ENCODE assay signal across 9 cellular contexts in the genomic region with DNA sequence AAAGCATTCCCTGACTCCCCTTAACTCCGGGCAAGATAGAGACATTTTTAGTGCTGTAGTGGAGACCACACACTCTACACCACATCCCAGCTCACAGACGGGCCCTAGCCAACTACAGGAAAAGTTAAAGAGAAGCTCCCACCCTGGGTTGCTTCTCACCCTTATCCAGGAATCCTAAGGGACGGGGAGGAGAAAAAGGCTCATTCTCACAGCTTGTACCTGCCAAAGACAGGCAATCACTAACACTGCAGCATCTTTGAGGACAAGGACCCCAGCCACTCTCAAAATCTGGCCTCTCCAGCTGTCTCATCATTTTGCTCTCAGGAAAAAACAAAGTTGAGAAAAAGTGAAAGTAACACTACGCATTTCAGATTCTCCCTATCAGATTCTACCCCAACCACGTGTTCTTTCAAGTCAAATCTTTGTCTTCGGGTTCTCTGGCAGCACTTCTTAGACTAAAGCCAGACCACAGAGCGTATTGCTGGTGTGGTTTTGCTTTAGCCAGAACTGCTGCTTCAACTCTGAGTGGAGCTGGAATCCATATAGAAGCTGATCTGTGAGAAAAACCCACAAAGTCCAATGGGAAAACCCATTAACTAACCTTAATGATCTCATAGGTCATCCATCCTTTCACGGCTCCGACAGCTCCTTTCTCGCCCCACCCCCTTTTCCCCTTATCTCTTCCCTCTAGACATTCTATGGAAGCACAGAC.
DNase-seq lines count a peak whose midpoint lies in the region; ATAC-seq and TF ChIP-seq lines count a peak whose summit lies in the region.
"Had no signal": no experiment of that assay in that cellular context is flagged by ENCODE, and none has a peak within 500 bp of the region (broad histone marks: within the 10 kb centered on the region; RNA-seq: fewer than 3 reads in every experiment).

No MANE protein-coding gene starts in this region.

- ATAC-seq in CD8-positive, alpha-beta T cell = peak; percentile 78
- ATAC-seq in GM21423 (IDR thresholded peaks at IDR 0.05; ENCODE audit: unreplicated experiment) (peak; percentile 78), mucosa of descending colon (peak; percentile 65), HG03095 (IDR thresholded peaks at IDR 0.05; ENCODE audit: unreplicated experiment) (no peak)
- ATAC-seq: K562 had no signal

- H3K36me3 ChIP-seq in CD8-positive, alpha-beta T cell (ENCODE audit: insufficient read depth, low read length) = no peaks in the 10 kb centered on the region
- no peaks in the 10 kb centered on the region for H3K36me3 ChIP-seq in mucosa of descending colon (ENCODE audit: low read depth)

- CTCF ChIA-PET in CD8-positive, alpha-beta T cell (lab: Charles Lee) = interaction anchor here (1.0 to 1.4 kb wide), 2 partner anchors 58 to 580 kb away, joined by 4 to 5 read pairs; no protein-coding TSS in a partner anchor

- peaks cover 43% of the 10 kb centered on the region for H3K4me1 Mint-ChIP-seq in CD8-positive, alpha-beta T cell (ENCODE audit: low read depth)
- H3K4me1 Mint-ChIP-seq in endothelial cell (ENCODE audit: unreplicated experiment) = peaks cover 7% of the 10 kb centered on the region

- no peaks in the 10 kb centered on the region for H3K9me3 Mint-ChIP-seq in CD8-positive, alpha-beta T cell
- no peaks in the 10 kb centered on the region for H3K9me3 Mint-ChIP-seq in endothelial cell (ENCODE audit: unreplicated experiment)

- TF ChIP-seq CTCF in CD8-positive, alpha-beta T cell (IDR thresholded peaks at IDR 0.05) = no peak
- TF ChIP-seq CTCF in astrocyte of the spinal cord (IDR thresholded peaks at IDR 0.05; ENCODE audit: low read depth, low read length) = no peak
- no peak for TF ChIP-seq CTCF in mucosa of descending colon (IDR thresholded peaks at IDR 0.05)
- no peak for TF ChIP-seq CTCF in endothelial cell (IDR thresholded peaks at IDR 0.05; ENCODE audit: unreplicated experiment)

- peak overlapping the region; percentile 87 for H3K27ac ChIP-seq in CD8-positive, alpha-beta T cell (ENCODE audit: low read depth, low read length)

- POLR2A ChIA-PET in CD8-positive, alpha-beta T cell (lab: Charles Lee) = interaction anchor here (0.6 to 3.5 kb wide), 8 partner anchors 11 to 640 kb away, joined by 3 to 31 read pairs (median 4); no protein-coding TSS in a partner anchor

- H3K9me3 ChIP-seq in CD8-positive, alpha-beta T cell (ENCODE audit: low read length) = no peaks in the 10 kb centered on the region
- no peaks in the 10 kb centered on the region for H3K9me3 ChIP-seq in mucosa of descending colon

- H3K36me3 Mint-ChIP-seq in CD8-positive, alpha-beta T cell = no peaks in the 10 kb centered on the region
- H3K36me3 Mint-ChIP-seq in endothelial cell (ENCODE audit: low read depth, unreplicated experiment) = no peaks in the 10 kb centered on the region

- DNase-seq in CD8-positive, alpha-beta T cell = peak; percentile 1 to 64 (median 35)
- DNase-seq in NCI-H226 = peak; percentile 87
- DNase-seq in astrocyte of the spinal cord (ENCODE audit: low read depth, low spot score) = peak; percentile 94
- DNase-seq in mucosa of descending colon = peak in 1 of 3 donors; percentile 11
- DNase-seq in endothelial cell (ENCODE audit: low spot score) = no peak
- DNase-seq in erythroblast (lab: John Stamatoyannopoulos, UW) = no peak

- no peaks in the 10 kb centered on the region for H3K27me3 ChIP-seq in CD8-positive, alpha-beta T cell (ENCODE audit: insufficient read depth, low read length)

- peak overlapping the region; percentile 81 for H3K4me3 Mint-ChIP-seq in CD8-positive, alpha-beta T cell
- no peak overlapping the region for H3K4me3 Mint-ChIP-seq in endothelial cell (ENCODE audit: unreplicated experiment)

- H3K4me1 ChIP-seq in CD8-positive, alpha-beta T cell (ENCODE audit: insufficient read depth, low read length) = peaks cover 16% of the 10 kb centered on the region
- no peaks in the 10 kb centered on the region for H3K4me1 ChIP-seq in mucosa of descending colon (ENCODE audit: low read depth)

- TF ChIP-seq POLR2A in erythroblast (IDR thresholded peaks at IDR 0.05; ENCODE audit: low read length) = no peak

- in situ Hi-C loops in astrocyte of the spinal cord (cut with HindIII; ENCODE audit: low sequenced_read_pairs) = no loop called here

- intact Hi-C loops in CD8-positive, alpha-beta T cell (cut with DNase I, micrococcal nuclease) = loop anchor here (2.0 to 10.0 kb wide), 5 partner anchors 34 to 638 kb away; no protein-coding TSS in a partner anchor
- intact Hi-C loops in mucosa of descending colon (cut with DNase I, micrococcal nuclease) = no loop called here

- H3K4me3 ChIP-seq in CD8-positive, alpha-beta T cell (ENCODE audit: low read depth, low read length) = peak overlapping the region; percentile 27
- H3K4me3 ChIP-seq in astrocyte of the spinal cord (ENCODE audit: low read depth, low read length) (peak overlapping the region; percentile 27), mucosa of descending colon (no peak overlapping the region)
- H3K4me3 ChIP-seq: K562 had no signal

- H3K27ac Mint-ChIP-seq in CD8-positive, alpha-beta T cell = peak overlapping the region; percentile 98
- no peak overlapping the region for H3K27ac Mint-ChIP-seq in endothelial cell (ENCODE audit: unreplicated experiment)

- no peaks in the 10 kb centered on the region for H3K27me3 Mint-ChIP-seq in CD8-positive, alpha-beta T cell (ENCODE audit: low read depth)
- H3K27me3 Mint-ChIP-seq in endothelial cell (ENCODE audit: unreplicated experiment) = peaks cover 3% of the 10 kb centered on the region

Comparison
In these comparisons a context has a peak if more than half of its experiments do, and no peak if none do; other contexts are left out.
1. DNase-seq: peak in CD8-positive, alpha-beta T cell (7 of 7), NCI-H226 (single experiment) and astrocyte of the spinal cord (single experiment); none in endothelial cell (single experiment) and erythroblast (0 of 2).
2. intact Hi-C loops: an anchor here in CD8-positive, alpha-beta T cell (2.0 to 10.0 kb wide); none called in mucosa of descending colon.